Comparison of ENCODE assay signal across 15 cellular contexts in the genomic region with DNA sequence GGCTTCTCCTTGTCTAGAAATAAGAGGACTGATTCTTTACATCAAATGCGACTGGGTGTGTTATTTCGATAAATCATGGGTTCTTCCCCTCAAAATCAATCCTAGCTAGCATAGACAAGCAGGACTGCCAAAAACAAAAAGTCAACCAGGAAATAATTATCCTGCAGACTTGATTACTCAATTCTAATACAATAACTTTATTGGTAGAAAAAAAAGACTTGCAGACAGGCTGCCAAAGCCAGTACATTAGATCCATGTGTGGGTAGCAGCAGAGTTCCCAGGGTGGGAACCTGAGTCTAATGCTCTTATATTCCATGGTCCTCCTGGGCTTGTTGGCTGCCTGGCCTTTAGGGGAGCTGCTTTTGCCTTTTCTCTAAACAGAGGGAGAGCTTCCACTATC.
"Had no signal": no experiment of that assay in that cellular context is flagged by ENCODE, and none has a peak within 500 bp of the region (broad histone marks: within the 10 kb centered on the region; RNA-seq: fewer than 3 reads in every experiment).

No MANE protein-coding gene starts in this region.

- H3K36me3 ChIP-seq: upper lobe of left lung had no signal

- H3K9me3 ChIP-seq: upper lobe of left lung had no signal

- H3K9me3 Mint-ChIP-seq: activated naive CD8-positive, alpha-beta T cell treated with anti-CD3 and anti-CD28 coated beads, Interleukin-2, amount 10 ng/mL, durations not matched to agents 7 days and 5 days; activated T-helper 17 cell treated with anti-CD3 and anti-CD28 coated beads, Interleukin-2, amount 50 U/mL, for 72 hours; T-helper 2 cell treated with Interferon-gamma antibody and Interleukin-4, amounts not matched to agents 5 μg/mL and 100 μg/mL, for 36 hours had no signal

- H3K27me3 ChIP-seq: upper lobe of left lung had no signal

- H3K27ac Mint-ChIP-seq: activated naive CD8-positive, alpha-beta T cell treated with anti-CD3 and anti-CD28 coated beads, Interleukin-2, amount 10 ng/mL, durations not matched to agents 7 days and 5 days; activated T-helper 17 cell treated with anti-CD3 and anti-CD28 coated beads, Interleukin-2, amount 50 U/mL, for 72 hours; naive thymus-derived CD4-positive, alpha-beta T cell; T-helper 2 cell treated with Interferon-gamma antibody and Interleukin-4, amounts not matched to agents 5 μg/mL and 100 μg/mL, for 36 hours had no signal

- ATAC-seq: activated T-helper 17 cell treated with anti-CD3 and anti-CD28 coated beads, Interleukin-2, amount 50 U/mL, for 72 hours; naive thymus-derived CD4-positive, alpha-beta T cell had no signal

- H3K4me3 ChIP-seq: upper lobe of left lung had no signal

- H3K36me3 Mint-ChIP-seq: activated naive CD8-positive, alpha-beta T cell treated with anti-CD3 and anti-CD28 coated beads, Interleukin-2, amount 10 ng/mL, durations not matched to agents 7 days and 5 days; naive thymus-derived CD4-positive, alpha-beta T cell had no signal

- DNase-seq: activated CD4-positive, alpha-beta T cell treated with anti-CD3 and anti-CD28 coated beads, Interleukin-2, amount 50 U/mL, for 4 hours; activated naive CD4-positive, alpha-beta T cell; activated naive CD8-positive, alpha-beta T cell treated with anti-CD3 and anti-CD28 coated beads, Interleukin-2, amount 10 ng/mL, durations not matched to agents 7 days and 5 days; amygdala; caudate nucleus; dorsolateral prefrontal cortex; mesendoderm; naive thymus-derived CD4-positive, alpha-beta T cell; posterior cingulate gyrus; retina; stimulated activated CD4-positive, alpha-beta T cell treated with anti-CD3 and anti-CD28 coated beads, Interleukin-2, amount 100 ng/mL, for 24 hours; stimulated activated naive CD4-positive, alpha-beta T cell treated with Interleukin-2 at 50 U/mL for 16 hours; upper lobe of left lung had no signal

- H3K4me3 Mint-ChIP-seq: activated naive CD8-positive, alpha-beta T cell treated with anti-CD3 and anti-CD28 coated beads, Interleukin-2, amount 10 ng/mL, durations not matched to agents 7 days and 5 days; activated T-helper 17 cell treated with anti-CD3 and anti-CD28 coated beads, Interleukin-2, amount 50 U/mL, for 72 hours; naive thymus-derived CD4-positive, alpha-beta T cell; T-helper 2 cell treated with Interferon-gamma antibody and Interleukin-4, amounts not matched to agents 5 μg/mL and 100 μg/mL, for 36 hours had no signal

- H3K4me1 Mint-ChIP-seq: activated T-helper 17 cell treated with anti-CD3 and anti-CD28 coated beads, Interleukin-2, amount 50 U/mL, for 72 hours had no signal
